In genomic region chr6:163415620-163416379, GRCh38 we compare ENCODE assay signal across 1 cellular context.
TF ChIP-seq lines count a peak whose summit lies in the region.

No MANE protein-coding gene starts in this region.

TF ChIP-seq in HepG2, 621 proteins besides CTCF, POLR2A, EP300 and RAD21 (continued from another document):
- TF ChIP-seq ZNF138 (CRISPR knock-in tag; IDR thresholded peaks at IDR 0.05; ENCODE audit: low read depth), result no peak
- TF ChIP-seq ZNF563 (CRISPR knock-in tag; IDR thresholded peaks at IDR 0.05), result peak; percentile 54; the same call in 1 of the 2 replicates
- no peak for TF ChIP-seq ZNF770 (CRISPR knock-in tag; IDR thresholded peaks at IDR 0.05)
- TF ChIP-seq ZNF878 (CRISPR knock-in tag; IDR thresholded peaks at IDR 0.05), result peak; percentile 26; the same call in 1 of the 2 replicates
- no peak for TF ChIP-seq CHD4 (IDR thresholded peaks at IDR 0.05; ENCODE audit: borderline replicate concordance, low read length)
- 0 out of 2 replicates have a peak, but pooled peaks have one; percentile 46 for TF ChIP-seq ZNF337 (CRISPR knock-in tag; IDR thresholded peaks at IDR 0.05; ENCODE audit: borderline replicate concordance, low read depth)
- peak; percentile 49 for TF ChIP-seq KMT2A (CRISPR knock-in tag; IDR thresholded peaks at IDR 0.05)
- TF ChIP-seq GATAD1 (CRISPR knock-in tag; IDR thresholded peaks at IDR 0.05), result 0 out of 2 replicates have a peak, but pooled peaks have one; percentile 13
- no peak for TF ChIP-seq RERE (CRISPR knock-in tag; IDR thresholded peaks at IDR 0.05; ENCODE audit: low read depth)
- TF ChIP-seq E2F2 (CRISPR knock-in tag; IDR thresholded peaks at IDR 0.05; ENCODE audit: borderline replicate concordance), result no peak
- no peak for TF ChIP-seq IRF1 (CRISPR knock-in tag; IDR thresholded peaks at IDR 0.05; ENCODE audit: low read depth)
- TF ChIP-seq ZNF839 (CRISPR knock-in tag; IDR thresholded peaks at IDR 0.05; ENCODE audit: borderline replicate concordance), result no peak
TF ChIP-seq in HepG2: peak in this region for 53.
